Comparison of ENCODE assay signal across 11 cellular contexts in the genomic region with DNA sequence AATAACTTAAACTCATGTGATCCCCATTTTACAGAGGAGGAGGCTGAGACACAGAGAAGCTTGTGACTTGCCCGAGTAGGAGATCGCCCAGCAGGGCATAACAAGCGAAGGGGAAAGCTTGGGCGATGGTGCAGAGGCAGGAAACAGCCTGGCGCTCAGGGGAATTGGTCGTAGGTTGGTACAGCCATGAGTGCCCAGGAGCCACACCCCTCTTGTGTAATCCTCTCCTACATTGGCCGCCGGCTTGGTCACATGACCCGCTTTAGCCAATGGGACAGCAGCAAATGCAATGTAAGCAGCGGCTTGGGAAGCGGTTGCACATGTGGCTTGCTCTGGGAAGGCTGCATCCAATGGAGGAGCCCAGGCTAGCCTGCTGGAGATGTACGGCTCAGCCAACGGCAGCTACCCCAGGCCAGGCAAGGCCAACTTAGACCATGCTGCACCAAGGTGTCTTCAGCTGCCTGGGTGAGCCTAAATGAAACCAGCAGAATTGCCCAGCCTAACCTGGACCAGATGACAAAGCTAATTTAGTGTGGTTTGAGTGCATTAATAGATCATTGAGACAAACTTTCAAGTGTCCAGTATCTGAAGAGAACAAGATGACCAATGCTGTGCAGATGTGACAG. TPM values are rescaled to one million over a fixed set of nuclear protein-coding genes. Genes with fewer than 3 reads are reported as not detected.
DNase-seq lines count a peak whose midpoint lies in the region; ATAC-seq and TF ChIP-seq lines count a peak whose summit lies in the region.
"Had no signal": no experiment of that assay in that cellular context is flagged by ENCODE, and none has a peak within 500 bp of the region (broad histone marks: within the 10 kb centered on the region; RNA-seq: fewer than 3 reads in every experiment).

No MANE protein-coding gene starts in this region.

- no peaks in the 10 kb centered on the region for H3K9me3 ChIP-seq in SJCRH30 (replicated peaks)

- TF ChIP-seq CTCF in HFF-Myc (IDR thresholded peaks at IDR 0.05; ENCODE audit: low read depth, low read length, missing control alignments): no peak

- H2BK15ac ChIP-seq in mesendoderm (replicated peaks; ENCODE audit: low read depth): no peak overlapping the region

- no peak overlapping the region for H2AK5ac ChIP-seq in mesendoderm (ENCODE audit: low read length)

- H2BK120ac ChIP-seq in mesendoderm (ENCODE audit: low read depth, low read length): no peak overlapping the region

- no peaks in the 10 kb centered on the region for H3K79me1 ChIP-seq in mesendoderm (ENCODE audit: low read length)

- no peak overlapping the region for H4K8ac ChIP-seq in mesendoderm (ENCODE audit: low read depth, low read length)

- no peak for ATAC-seq in HG02884 (IDR thresholded peaks at IDR 0.05; ENCODE audit: unreplicated experiment)
- ATAC-seq: left colon had no signal

- H3K4me3 ChIP-seq in HFF-Myc (replicated peaks; ENCODE audit: low read depth, low read length): no peak overlapping the region
- no peak overlapping the region for H3K4me3 ChIP-seq in SJCRH30
- H3K4me3 ChIP-seq in mesendoderm (ENCODE audit: low read length): no peak overlapping the region

- no peak overlapping the region for H3K9ac ChIP-seq in mesendoderm (ENCODE audit: low read length)

- H3K27ac ChIP-seq in SJCRH30 (no peak overlapping the region), mesendoderm (ENCODE audit: low read depth, low read length) (no peak overlapping the region)
- H3K27ac ChIP-seq: 22Rv1 had no signal

- no peak overlapping the region for H3K23ac ChIP-seq in mesendoderm (ENCODE audit: low read length)

- H3K4ac ChIP-seq in mesendoderm (ENCODE audit: low read depth, low read length): no peak overlapping the region

- H2BK5ac ChIP-seq in mesendoderm (ENCODE audit: low read length): no peak overlapping the region

- no peak overlapping the region for H3K4me2 ChIP-seq in mesendoderm (ENCODE audit: low read length)

- no peak overlapping the region for H4K5ac ChIP-seq in mesendoderm (ENCODE audit: low read length)

- WGBS in mesendoderm (ENCODE audit: extremely low coverage, insufficient coverage, low lambda C conversion rate): no CpG with 5 or more reads among the region's 13 CpGs

- H3K36me3 ChIP-seq in SJCRH30: no peaks in the 10 kb centered on the region
- H3K36me3 ChIP-seq in mesendoderm (ENCODE audit: control insufficient read depth, insufficient read depth, low read length): no peaks in the 10 kb centered on the region

- no peaks in the 10 kb centered on the region for H3K79me2 ChIP-seq in mesendoderm (ENCODE audit: control insufficient read depth, insufficient read depth, low read length)

- peaks cover 12% of the 10 kb centered on the region for H3K4me1 ChIP-seq in SJCRH30
- H3K4me1 ChIP-seq in mesendoderm (ENCODE audit: control insufficient read depth, low read depth, low read length): peaks cover 3% of the 10 kb centered on the region

- H3K56ac ChIP-seq in mesendoderm (ENCODE audit: low read length): peak overlapping the region; percentile 49

- DNase-seq in DMS 273 (lab: John Stamatoyannopoulos, UW; ENCODE audit: unreplicated experiment) (peak; percentile 31), DMS 273 treated with DMSO at 0.1 percent for 48 hours (lab: John Stamatoyannopoulos, UW) (no peak), HFF-Myc (ENCODE audit: extremely low read depth, low read depth) (peak; percentile 19), SJCRH30 (peak; percentile 43 to 51), mesendoderm (peak; percentile 81), NCI-H128 (lab: John Stamatoyannopoulos, UW; ENCODE audit: unreplicated experiment) (no peak), medulla oblongata (ENCODE audit: extremely low spot score) (no peak)
- DNase-seq: activated T-cell treated with anti-CD3 and anti-CD28 coated beads, Interleukin-2, amount 50 U/mL, for 24 hours; left colon had no signal

- H3K27me3 ChIP-seq in SJCRH30 (no peaks in the 10 kb centered on the region), mesendoderm (ENCODE audit: insufficient read depth, low read length, poor library complexity) (no peaks in the 10 kb centered on the region)

- no peak overlapping the region for H3K18ac ChIP-seq in mesendoderm (ENCODE audit: low read length)

RNA-seq across cellular contexts. Expression of a gene that starts 50.3 kb away (rescaled TPM):
- total RNA-seq in SJCRH30 (2014; rRNA removed; shearing (Covaris generic)): 10.5 and 10.9 TPM in 2 replicates
- 50.8 TPM for polyA plus RNA-seq in mesendoderm (2013, experiment 1 of 2)
- polyA plus RNA-seq in mesendoderm (2013, experiment 2 of 2): 51.5 TPM

Comparison
In these comparisons a context has a peak if more than half of its experiments do, and no peak if none do; other contexts are left out.
1. DNase-seq: peak in DMS 273 (single experiment), HFF-Myc (single experiment), SJCRH30 (2 of 2) and mesendoderm (single experiment); none in DMS 273 treated with DMSO at 0.1 percent for 48 hours (single experiment), NCI-H128 (single experiment) and medulla oblongata (single experiment).